In the genomic region with DNA sequence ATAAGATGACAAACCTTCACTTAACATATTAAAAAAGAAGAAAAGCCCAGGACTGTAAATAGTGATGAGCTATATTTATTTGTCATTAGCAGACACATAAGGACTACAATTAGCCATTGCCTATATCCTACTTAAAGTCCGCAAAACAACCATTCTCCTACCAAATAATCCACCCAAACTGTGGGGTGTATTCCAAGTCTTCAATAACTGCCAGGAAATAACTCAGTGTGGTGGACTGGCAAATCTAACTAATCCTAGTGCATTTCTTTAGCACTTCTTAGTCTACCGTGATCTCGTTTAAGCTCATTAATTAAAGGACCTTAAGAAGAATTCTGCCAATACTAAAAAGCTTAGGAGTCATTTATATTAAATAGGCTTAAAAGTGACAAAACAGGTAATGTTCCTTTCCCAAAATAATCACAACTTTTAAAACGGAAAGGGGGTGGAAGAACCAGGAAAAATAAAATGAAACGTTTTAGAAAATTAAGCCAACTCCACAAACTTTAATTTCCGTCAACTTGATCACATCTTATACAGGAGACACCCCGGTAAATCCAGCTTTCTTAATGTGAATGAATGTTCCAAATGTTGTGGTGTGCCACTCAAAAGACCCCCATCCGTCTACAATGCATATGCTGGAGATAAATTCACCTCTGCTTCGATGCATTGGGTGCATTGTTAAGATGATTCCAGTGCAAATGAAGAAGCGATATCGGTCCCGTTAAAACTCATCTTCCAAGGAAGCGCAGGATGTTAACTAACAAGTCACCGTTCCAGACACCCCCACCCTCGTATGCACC, we compare ENCODE assay signal across 9 cellular contexts. TPM values are rescaled to one million over a fixed set of nuclear protein-coding genes. Genes with fewer than 3 reads are reported as not detected.
DNase-seq lines count a peak whose midpoint lies in the region; ATAC-seq, FAIRE-seq and TF ChIP-seq lines count a peak whose summit lies in the region.
"Had no signal": no experiment of that assay in that cellular context is flagged by ENCODE, and none has a peak within 500 bp of the region (broad histone marks: within the 10 kb centered on the region; RNA-seq: fewer than 3 reads in every experiment).

No MANE protein-coding gene starts in this region.

- FAIRE-seq in astrocyte (lab: Jason Lieb, UNC), result no peak

- H3K36me3 ChIP-seq in astrocyte (ENCODE audit: insufficient read depth, low read length) (no peaks in the 10 kb centered on the region), thymus (ENCODE audit: control insufficient read depth, insufficient read depth) (no peaks in the 10 kb centered on the region), body of pancreas (replicated peaks in 1 of 2; ENCODE audit: insufficient read depth in 1 of 2, low read depth in 2 of 2) (no peaks in the 10 kb centered on the region)

- no peak for TF ChIP-seq POLR2A in lower leg skin (IDR thresholded peaks at IDR 0.05)
- no peak for TF ChIP-seq POLR2A in body of pancreas (IDR thresholded peaks at IDR 0.05)

- H4K20me1 ChIP-seq in astrocyte (ENCODE audit: insufficient read depth, low read length), result no peaks in the 10 kb centered on the region

- H3K27ac ChIP-seq in astrocyte (ENCODE audit: low read depth, low read length), result no peak overlapping the region
- no peak overlapping the region for H3K27ac ChIP-seq in thymus (ENCODE audit: low read depth)
- no peak overlapping the region for H3K27ac ChIP-seq in body of pancreas

- H3K4me1 Mint-ChIP-seq in astrocyte (ENCODE audit: low read depth, unreplicated experiment), result peaks cover 6% of the 10 kb centered on the region

- intact Hi-C loops in lower leg skin (cut with DNase I; ENCODE audit: low total_unique reads), result no loop called here
- intact Hi-C loops in body of pancreas (cut with DNase I), result no loop called here

- H3K4me2 ChIP-seq in astrocyte (ENCODE audit: low read length), result peak overlapping the region; percentile 99

- H2AFZ ChIP-seq in astrocyte (ENCODE audit: low read depth, low read length), result peak overlapping the region; percentile 86

- peak overlapping the region; percentile 97 for H3K4me3 Mint-ChIP-seq in astrocyte (ENCODE audit: unreplicated experiment)

- H3K36me3 Mint-ChIP-seq in astrocyte (ENCODE audit: low read depth, unreplicated experiment), result no peaks in the 10 kb centered on the region

- no peak for TF ChIP-seq CTCF in astrocyte (IDR thresholded peaks at IDR 0.05; ENCODE audit: insufficient read depth, low read depth, low read length)
- TF ChIP-seq CTCF in lower leg skin (IDR thresholded peaks at IDR 0.05), result no peak
- no peak for TF ChIP-seq CTCF in body of pancreas (IDR thresholded peaks at IDR 0.05)

- H3K27me3 ChIP-seq in astrocyte (ENCODE audit: insufficient read depth, low read length), result peaks cover 12% of the 10 kb centered on the region
- H3K27me3 ChIP-seq in thymus (ENCODE audit: control insufficient read depth, insufficient read depth), result peaks cover 23% of the 10 kb centered on the region
- peaks cover 0 to 7% of the 10 kb centered on the region in 2 donors for H3K27me3 ChIP-seq in body of pancreas

- H3K9me3 Mint-ChIP-seq in astrocyte (ENCODE audit: unreplicated experiment), result no peaks in the 10 kb centered on the region

- no peaks in the 10 kb centered on the region for H3K9me3 ChIP-seq in astrocyte (ENCODE audit: insufficient read depth, low read depth, low read length)
- H3K9me3 ChIP-seq in thymus (ENCODE audit: control insufficient read depth), result no peaks in the 10 kb centered on the region
- no peaks in the 10 kb centered on the region for H3K9me3 ChIP-seq in body of pancreas

- DNase-seq in NCI-H2171 treated with DMSO at 0.1 percent for 48 hours (lab: John Stamatoyannopoulos, UW), result peak; percentile 38
- DNase-seq in NCI-H2171 (lab: John Stamatoyannopoulos, UW), result no peak
- no peak for DNase-seq in astrocyte (ENCODE audit: low read depth)
- no peak for DNase-seq in lower leg skin (ENCODE audit: low spot score in 2 of 2)
- DNase-seq in body of pancreas, result no peak
- no peak for DNase-seq in SKM-1 (lab: John Stamatoyannopoulos, UW; ENCODE audit: unreplicated experiment)
- DNase-seq: AML-193 had no signal

- ATAC-seq in body of pancreas (no peak), HG02571 (IDR thresholded peaks at IDR 0.05; ENCODE audit: unreplicated experiment) (no peak)

- H3K4me3 ChIP-seq in astrocyte (ENCODE audit: insufficient read depth, low read depth, low read length) (peak overlapping the region; percentile 74), lower leg skin (ENCODE audit: low read depth, poor library complexity, severe bottlenecking) (peak overlapping the region; percentile 55), thymus (ENCODE audit: low read length) (peak overlapping the region; percentile 61), body of pancreas (no peak overlapping the region)

- WGBS in lower leg skin, 2 donors, result 10 to 13% methylated on average over 15 of the region's 15 CpGs
- WGBS in thymus, result 20% methylated on average over 15 of the region's 15 CpGs
- 21 to 23% methylated on average over 15 of the region's 15 CpGs for WGBS in body of pancreas, 2 donors

- no peaks in the 10 kb centered on the region for H3K4me1 ChIP-seq in astrocyte (ENCODE audit: insufficient read depth, low read length)
- no peaks in the 10 kb centered on the region for H3K4me1 ChIP-seq in thymus (ENCODE audit: control insufficient read depth, insufficient read depth, low read length)
- no peaks in the 10 kb centered on the region for H3K4me1 ChIP-seq in body of pancreas

- H3K9ac ChIP-seq in astrocyte (ENCODE audit: low read length), result peak overlapping the region; percentile 68

- H3K27me3 Mint-ChIP-seq in astrocyte (ENCODE audit: low read depth, unreplicated experiment), result no peaks in the 10 kb centered on the region

- H3K79me2 ChIP-seq in astrocyte (ENCODE audit: insufficient read depth, low read length), result peaks cover 2% of the 10 kb centered on the region

- peak overlapping the region; percentile 4 for H3K27ac Mint-ChIP-seq in astrocyte (ENCODE audit: unreplicated experiment)

RNA-seq across cellular contexts. Expression of a gene that starts 1.7 kb away (rescaled TPM):
- 8.4 and 8.9 TPM in 2 replicates for total RNA-seq in astrocyte
- total RNA-seq in lower leg skin, result 1 to 10 TPM; 3.0 to 8.9 (median 7.1) TPM
- 2.0 TPM for polyA plus RNA-seq in thymus
- total RNA-seq in body of pancreas, result 1 to 10 TPM in 1 of 2 donors, under 1 TPM in 1; 0.78 to 6.9 TPM

Comparison
In these comparisons a context has a peak if more than half of its experiments do, and no peak if none do; other contexts are left out.
1. H3K4me3 ChIP-seq: peak in astrocyte (single experiment), lower leg skin (single experiment) and thymus (single experiment); none in body of pancreas (0 of 2).